Comparison of ENCODE assay signal across 1 cellular context in the genomic region with DNA sequence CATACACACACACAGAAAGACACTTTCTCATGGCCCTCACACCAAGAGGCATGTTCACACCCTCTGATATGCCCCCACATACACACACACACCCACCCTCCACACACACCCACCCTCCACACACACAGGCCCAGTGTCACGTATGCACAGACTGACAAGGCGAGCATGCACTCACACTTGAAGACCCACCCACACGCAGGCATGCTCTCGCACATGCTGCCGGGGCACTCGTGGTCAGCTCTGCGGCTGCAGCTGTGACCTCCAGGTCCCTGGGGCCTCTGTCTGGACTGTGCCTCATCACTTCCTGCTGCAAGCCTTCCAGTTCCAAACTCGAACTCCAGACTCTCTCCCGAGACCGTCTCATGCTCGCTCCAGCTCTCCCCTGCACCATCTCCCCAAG.
TF ChIP-seq lines count a peak whose summit lies in the region.

No MANE protein-coding gene starts in this region.

TF ChIP-seq in K562, 482 proteins besides CTCF, POLR2A, EP300 and RAD21:
- TF ChIP-seq ZNF780A (CRISPR knock-in tag; IDR thresholded peaks at IDR 0.05) (no peak), NR2C2 (CRISPR knock-in tag; IDR thresholded peaks at IDR 0.05) (0 out of 2 replicates have a peak, but pooled peaks have one; percentile 39), NR2C2 (tag; IDR thresholded peaks at IDR 0.05) (no peak), POU5F1 (IDR thresholded peaks at IDR 0.05; ENCODE audit: borderline replicate concordance, low read depth, low read length, partially characterized antibody) (no peak), ETV6 (IDR thresholded peaks at IDR 0.05; ENCODE audit: borderline replicate concordance in 1 of 2, low read depth in 2 of 2, low read length in 1 of 2) (no peak), ETV6 (CRISPR knock-in tag; IDR thresholded peaks at IDR 0.05; ENCODE audit: borderline replicate concordance) (peak; percentile 67; the same call in 1 of the 2 replicates), BHLHE40 (IDR thresholded peaks at IDR 0.05; ENCODE audit: low read length) (peak; percentile 84), ZNF165 (CRISPR knock-in tag; IDR thresholded peaks at IDR 0.05; ENCODE audit: borderline replicate concordance) (no peak), HDAC1 (IDR thresholded peaks at IDR 0.05) (peak in 1 of 2 experiments; percentile 12; a peak in 1 of 4 replicates), ZBTB1 (CRISPR knock-in tag; IDR thresholded peaks at IDR 0.05; ENCODE audit: borderline replicate concordance, low read depth) (peak; percentile 83), RAD51 (IDR thresholded peaks at IDR 0.05; ENCODE audit: borderline replicate concordance, low read depth) (no peak), CBFA2T3 (IDR thresholded peaks at IDR 0.05) (peak; percentile 15; the same call in 1 of the 2 replicates), FOXP1 (CRISPR knock-in tag; IDR thresholded peaks at IDR 0.05) (peak; percentile 71; the same call in 1 of the 2 replicates), OTX1 (CRISPR knock-in tag; IDR thresholded peaks at IDR 0.05) (no peak), NRF1 (conservative IDR thresholded peaks at IDR 0.05 in 1 of 2, IDR thresholded peaks at IDR 0.05 in 1 of 2) (no peak), TEAD4 (IDR thresholded peaks at IDR 0.05; ENCODE audit: low read length) (no peak), TEAD4 (CRISPR knock-in tag; IDR thresholded peaks at IDR 0.05; ENCODE audit: borderline replicate concordance) (peak; percentile 44; the same call in 1 of the 2 replicates), ZNF79 (CRISPR knock-in tag; IDR thresholded peaks at IDR 0.05; ENCODE audit: low read depth) (no peak), FOXA3 (CRISPR knock-in tag; conservative IDR thresholded peaks at IDR 0.05 in 1 of 2, IDR thresholded peaks at IDR 0.05 in 1 of 2) (peak in 1 of 2 experiments; percentile 37; a peak in 1 of 4 replicates), GABPA (tag; conservative IDR thresholded peaks at IDR 0.05; ENCODE audit: low read depth) (peak; percentile 43; the same call in 1 of the 2 replicates), SMAD4 (CRISPR knock-in tag; conservative IDR thresholded peaks at IDR 0.05) (peak; percentile 43; the same call in 1 of the 2 replicates), EGR1 (conservative IDR thresholded peaks at IDR 0.05) (peak; percentile 59), MYBL2 (IDR thresholded peaks at IDR 0.05; ENCODE audit: low read depth) (no peak), MYBL2 (CRISPR knock-in tag; IDR thresholded peaks at IDR 0.05; ENCODE audit: borderline replicate concordance) (no peak)
- TF ChIP-seq, protein P1, sequence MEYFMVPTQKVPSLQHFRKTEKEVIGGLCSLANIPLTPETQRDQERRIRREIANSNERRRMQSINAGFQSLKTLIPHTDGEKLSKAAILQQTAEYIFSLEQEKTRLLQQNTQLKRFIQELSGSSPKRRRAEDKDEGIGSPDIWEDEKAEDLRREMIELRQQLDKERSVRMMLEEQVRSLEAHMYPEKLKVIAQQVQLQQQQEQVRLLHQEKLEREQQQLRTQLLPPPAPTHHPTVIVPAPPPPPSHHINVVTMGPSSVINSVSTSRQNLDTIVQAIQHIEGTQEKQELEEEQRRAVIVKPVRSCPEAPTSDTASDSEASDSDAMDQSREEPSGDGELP (CRISPR knock-in tag; IDR thresholded peaks at IDR 0.05; ENCODE audit: borderline replicate concordance), result 0 out of 2 replicates have a peak, but pooled peaks have one; percentile 60
- TF ChIP-seq, protein P2, sequence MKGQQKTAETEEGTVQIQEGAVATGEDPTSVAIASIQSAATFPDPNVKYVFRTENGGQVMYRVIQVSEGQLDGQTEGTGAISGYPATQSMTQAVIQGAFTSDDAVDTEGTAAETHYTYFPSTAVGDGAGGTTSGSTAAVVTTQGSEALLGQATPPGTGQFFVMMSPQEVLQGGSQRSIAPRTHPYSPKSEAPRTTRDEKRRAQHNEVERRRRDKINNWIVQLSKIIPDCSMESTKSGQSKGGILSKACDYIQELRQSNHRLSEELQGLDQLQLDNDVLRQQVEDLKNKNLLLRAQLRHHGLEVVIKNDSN (CRISPR knock-in tag; IDR thresholded peaks at IDR 0.05), result peak; percentile 36; the same call in 1 of the 2 replicates
- TF ChIP-seq, protein P3, sequence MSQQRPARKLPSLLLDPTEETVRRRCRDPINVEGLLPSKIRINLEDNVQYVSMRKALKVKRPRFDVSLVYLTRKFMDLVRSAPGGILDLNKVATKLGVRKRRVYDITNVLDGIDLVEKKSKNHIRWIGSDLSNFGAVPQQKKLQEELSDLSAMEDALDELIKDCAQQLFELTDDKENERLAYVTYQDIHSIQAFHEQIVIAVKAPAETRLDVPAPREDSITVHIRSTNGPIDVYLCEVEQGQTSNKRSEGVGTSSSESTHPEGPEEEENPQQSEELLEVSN (IDR thresholded peaks at IDR 0.05; ENCODE audit: borderline replicate concordance in 1 of 2, extremely low read depth in 1 of 2, insufficient read depth in 1 of 2, insufficient read length in 1 of 2, low read depth in 1 of 2, low read length in 1 of 2, poor library complexity in 1 of 2, severe bottlenecking in 1 of 2), result peak; percentile 42 to 63
- TF ChIP-seq, protein P4, sequence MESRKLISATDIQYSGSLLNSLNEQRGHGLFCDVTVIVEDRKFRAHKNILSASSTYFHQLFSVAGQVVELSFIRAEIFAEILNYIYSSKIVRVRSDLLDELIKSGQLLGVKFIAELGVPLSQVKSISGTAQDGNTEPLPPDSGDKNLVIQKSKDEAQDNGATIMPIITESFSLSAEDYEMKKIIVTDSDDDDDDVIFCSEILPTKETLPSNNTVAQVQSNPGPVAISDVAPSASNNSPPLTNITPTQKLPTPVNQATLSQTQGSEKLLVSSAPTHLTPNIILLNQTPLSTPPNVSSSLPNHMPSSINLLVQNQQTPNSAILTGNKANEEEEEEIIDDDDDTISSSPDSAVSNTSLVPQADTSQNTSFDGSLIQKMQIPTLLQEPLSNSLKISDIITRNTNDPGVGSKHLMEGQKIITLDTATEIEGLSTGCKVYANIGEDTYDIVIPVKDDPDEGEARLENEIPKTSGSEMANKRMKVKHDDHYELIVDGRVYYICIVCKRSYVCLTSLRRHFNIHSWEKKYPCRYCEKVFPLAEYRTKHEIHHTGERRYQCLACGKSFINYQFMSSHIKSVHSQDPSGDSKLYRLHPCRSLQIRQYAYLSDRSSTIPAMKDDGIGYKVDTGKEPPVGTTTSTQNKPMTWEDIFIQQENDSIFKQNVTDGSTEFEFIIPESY (CRISPR knock-in tag; IDR thresholded peaks at IDR 0.05), result peak; percentile 52
- TF ChIP-seq, protein P5, sequence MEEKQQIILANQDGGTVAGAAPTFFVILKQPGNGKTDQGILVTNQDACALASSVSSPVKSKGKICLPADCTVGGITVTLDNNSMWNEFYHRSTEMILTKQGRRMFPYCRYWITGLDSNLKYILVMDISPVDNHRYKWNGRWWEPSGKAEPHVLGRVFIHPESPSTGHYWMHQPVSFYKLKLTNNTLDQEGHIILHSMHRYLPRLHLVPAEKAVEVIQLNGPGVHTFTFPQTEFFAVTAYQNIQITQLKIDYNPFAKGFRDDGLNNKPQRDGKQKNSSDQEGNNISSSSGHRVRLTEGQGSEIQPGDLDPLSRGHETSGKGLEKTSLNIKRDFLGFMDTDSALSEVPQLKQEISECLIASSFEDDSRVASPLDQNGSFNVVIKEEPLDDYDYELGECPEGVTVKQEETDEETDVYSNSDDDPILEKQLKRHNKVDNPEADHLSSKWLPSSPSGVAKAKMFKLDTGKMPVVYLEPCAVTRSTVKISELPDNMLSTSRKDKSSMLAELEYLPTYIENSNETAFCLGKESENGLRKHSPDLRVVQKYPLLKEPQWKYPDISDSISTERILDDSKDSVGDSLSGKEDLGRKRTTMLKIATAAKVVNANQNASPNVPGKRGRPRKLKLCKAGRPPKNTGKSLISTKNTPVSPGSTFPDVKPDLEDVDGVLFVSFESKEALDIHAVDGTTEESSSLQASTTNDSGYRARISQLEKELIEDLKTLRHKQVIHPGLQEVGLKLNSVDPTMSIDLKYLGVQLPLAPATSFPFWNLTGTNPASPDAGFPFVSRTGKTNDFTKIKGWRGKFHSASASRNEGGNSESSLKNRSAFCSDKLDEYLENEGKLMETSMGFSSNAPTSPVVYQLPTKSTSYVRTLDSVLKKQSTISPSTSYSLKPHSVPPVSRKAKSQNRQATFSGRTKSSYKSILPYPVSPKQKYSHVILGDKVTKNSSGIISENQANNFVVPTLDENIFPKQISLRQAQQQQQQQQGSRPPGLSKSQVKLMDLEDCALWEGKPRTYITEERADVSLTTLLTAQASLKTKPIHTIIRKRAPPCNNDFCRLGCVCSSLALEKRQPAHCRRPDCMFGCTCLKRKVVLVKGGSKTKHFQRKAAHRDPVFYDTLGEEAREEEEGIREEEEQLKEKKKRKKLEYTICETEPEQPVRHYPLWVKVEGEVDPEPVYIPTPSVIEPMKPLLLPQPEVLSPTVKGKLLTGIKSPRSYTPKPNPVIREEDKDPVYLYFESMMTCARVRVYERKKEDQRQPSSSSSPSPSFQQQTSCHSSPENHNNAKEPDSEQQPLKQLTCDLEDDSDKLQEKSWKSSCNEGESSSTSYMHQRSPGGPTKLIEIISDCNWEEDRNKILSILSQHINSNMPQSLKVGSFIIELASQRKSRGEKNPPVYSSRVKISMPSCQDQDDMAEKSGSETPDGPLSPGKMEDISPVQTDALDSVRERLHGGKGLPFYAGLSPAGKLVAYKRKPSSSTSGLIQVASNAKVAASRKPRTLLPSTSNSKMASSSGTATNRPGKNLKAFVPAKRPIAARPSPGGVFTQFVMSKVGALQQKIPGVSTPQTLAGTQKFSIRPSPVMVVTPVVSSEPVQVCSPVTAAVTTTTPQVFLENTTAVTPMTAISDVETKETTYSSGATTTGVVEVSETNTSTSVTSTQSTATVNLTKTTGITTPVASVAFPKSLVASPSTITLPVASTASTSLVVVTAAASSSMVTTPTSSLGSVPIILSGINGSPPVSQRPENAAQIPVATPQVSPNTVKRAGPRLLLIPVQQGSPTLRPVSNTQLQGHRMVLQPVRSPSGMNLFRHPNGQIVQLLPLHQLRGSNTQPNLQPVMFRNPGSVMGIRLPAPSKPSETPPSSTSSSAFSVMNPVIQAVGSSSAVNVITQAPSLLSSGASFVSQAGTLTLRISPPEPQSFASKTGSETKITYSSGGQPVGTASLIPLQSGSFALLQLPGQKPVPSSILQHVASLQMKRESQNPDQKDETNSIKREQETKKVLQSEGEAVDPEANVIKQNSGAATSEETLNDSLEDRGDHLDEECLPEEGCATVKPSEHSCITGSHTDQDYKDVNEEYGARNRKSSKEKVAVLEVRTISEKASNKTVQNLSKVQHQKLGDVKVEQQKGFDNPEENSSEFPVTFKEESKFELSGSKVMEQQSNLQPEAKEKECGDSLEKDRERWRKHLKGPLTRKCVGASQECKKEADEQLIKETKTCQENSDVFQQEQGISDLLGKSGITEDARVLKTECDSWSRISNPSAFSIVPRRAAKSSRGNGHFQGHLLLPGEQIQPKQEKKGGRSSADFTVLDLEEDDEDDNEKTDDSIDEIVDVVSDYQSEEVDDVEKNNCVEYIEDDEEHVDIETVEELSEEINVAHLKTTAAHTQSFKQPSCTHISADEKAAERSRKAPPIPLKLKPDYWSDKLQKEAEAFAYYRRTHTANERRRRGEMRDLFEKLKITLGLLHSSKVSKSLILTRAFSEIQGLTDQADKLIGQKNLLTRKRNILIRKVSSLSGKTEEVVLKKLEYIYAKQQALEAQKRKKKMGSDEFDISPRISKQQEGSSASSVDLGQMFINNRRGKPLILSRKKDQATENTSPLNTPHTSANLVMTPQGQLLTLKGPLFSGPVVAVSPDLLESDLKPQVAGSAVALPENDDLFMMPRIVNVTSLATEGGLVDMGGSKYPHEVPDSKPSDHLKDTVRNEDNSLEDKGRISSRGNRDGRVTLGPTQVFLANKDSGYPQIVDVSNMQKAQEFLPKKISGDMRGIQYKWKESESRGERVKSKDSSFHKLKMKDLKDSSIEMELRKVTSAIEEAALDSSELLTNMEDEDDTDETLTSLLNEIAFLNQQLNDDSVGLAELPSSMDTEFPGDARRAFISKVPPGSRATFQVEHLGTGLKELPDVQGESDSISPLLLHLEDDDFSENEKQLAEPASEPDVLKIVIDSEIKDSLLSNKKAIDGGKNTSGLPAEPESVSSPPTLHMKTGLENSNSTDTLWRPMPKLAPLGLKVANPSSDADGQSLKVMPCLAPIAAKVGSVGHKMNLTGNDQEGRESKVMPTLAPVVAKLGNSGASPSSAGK (IDR thresholded peaks at IDR 0.05), result peak; percentile 50; the same call in 1 of the 2 replicates
- TF ChIP-seq, protein P6, sequence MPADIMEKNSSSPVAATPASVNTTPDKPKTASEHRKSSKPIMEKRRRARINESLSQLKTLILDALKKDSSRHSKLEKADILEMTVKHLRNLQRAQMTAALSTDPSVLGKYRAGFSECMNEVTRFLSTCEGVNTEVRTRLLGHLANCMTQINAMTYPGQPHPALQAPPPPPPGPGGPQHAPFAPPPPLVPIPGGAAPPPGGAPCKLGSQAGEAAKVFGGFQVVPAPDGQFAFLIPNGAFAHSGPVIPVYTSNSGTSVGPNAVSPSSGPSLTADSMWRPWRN (IDR thresholded peaks at IDR 0.05; ENCODE audit: low read depth), result peak; percentile 75
- TF ChIP-seq, protein P7, sequence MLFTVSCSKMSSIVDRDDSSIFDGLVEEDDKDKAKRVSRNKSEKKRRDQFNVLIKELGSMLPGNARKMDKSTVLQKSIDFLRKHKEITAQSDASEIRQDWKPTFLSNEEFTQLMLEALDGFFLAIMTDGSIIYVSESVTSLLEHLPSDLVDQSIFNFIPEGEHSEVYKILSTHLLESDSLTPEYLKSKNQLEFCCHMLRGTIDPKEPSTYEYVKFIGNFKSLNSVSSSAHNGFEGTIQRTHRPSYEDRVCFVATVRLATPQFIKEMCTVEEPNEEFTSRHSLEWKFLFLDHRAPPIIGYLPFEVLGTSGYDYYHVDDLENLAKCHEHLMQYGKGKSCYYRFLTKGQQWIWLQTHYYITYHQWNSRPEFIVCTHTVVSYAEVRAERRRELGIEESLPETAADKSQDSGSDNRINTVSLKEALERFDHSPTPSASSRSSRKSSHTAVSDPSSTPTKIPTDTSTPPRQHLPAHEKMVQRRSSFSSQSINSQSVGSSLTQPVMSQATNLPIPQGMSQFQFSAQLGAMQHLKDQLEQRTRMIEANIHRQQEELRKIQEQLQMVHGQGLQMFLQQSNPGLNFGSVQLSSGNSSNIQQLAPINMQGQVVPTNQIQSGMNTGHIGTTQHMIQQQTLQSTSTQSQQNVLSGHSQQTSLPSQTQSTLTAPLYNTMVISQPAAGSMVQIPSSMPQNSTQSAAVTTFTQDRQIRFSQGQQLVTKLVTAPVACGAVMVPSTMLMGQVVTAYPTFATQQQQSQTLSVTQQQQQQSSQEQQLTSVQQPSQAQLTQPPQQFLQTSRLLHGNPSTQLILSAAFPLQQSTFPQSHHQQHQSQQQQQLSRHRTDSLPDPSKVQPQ (CRISPR knock-in tag; IDR thresholded peaks at IDR 0.05; ENCODE audit: borderline replicate concordance), result no peak
- TF ChIP-seq, protein P8, sequence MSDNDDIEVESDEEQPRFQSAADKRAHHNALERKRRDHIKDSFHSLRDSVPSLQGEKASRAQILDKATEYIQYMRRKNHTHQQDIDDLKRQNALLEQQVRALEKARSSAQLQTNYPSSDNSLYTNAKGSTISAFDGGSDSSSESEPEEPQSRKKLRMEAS (CRISPR knock-in tag; IDR thresholded peaks at IDR 0.05), result peak; percentile 97
TF ChIP-seq in K562: peak in this region for 19.
